In the genomic region with DNA sequence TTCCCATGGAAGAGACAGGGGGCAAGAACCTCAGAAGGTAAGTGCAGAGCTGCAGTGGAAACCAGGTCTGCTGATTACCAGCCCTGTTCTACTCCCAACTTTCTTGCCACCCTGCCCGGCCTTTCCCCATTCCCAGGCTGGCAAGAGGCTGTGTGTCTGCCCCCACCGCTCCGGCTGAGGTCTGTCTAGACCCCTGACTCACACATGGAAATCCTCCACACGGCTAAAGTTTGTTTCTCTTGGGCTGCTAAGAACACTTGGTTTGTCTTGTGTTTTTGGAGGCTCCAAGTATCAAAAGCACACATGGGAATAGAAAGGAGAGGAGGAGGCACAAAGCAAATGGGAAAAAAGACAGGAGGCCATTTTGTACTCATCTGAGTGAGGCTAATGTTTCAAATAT, we compare ENCODE assay signal across 19 cellular contexts.
DNase-seq lines count a peak whose midpoint lies in the region; ATAC-seq, FAIRE-seq and TF ChIP-seq lines count a peak whose summit lies in the region.
"Had no signal": no experiment of that assay in that cellular context is flagged by ENCODE, and none has a peak within 500 bp of the region (broad histone marks: within the 10 kb centered on the region; RNA-seq: fewer than 3 reads in every experiment).

No MANE protein-coding gene starts in this region.

- no peak overlapping the region for H3K27ac ChIP-seq in IMR-90 (ENCODE audit: insufficient read depth, low read length)
- H3K27ac ChIP-seq in astrocyte (ENCODE audit: low read depth, low read length), result peak overlapping the region; percentile 67
- no peak overlapping the region for H3K27ac ChIP-seq in esophagus muscularis mucosa (replicated peaks in 1 of 4)
- H3K27ac ChIP-seq: C4-2B had no signal

- no CpG with 5 or more reads among the region's 4 CpGs for WGBS in IMR-90 (ENCODE audit: extremely low coverage in 2 of 2, insufficient read length in 1 of 2), 2 experiments
- WGBS in esophagus muscularis mucosa, result 82% methylated on average over 4 of the region's 4 CpGs

- peaks cover 13% of the 10 kb centered on the region for H3K27me3 Mint-ChIP-seq in astrocyte (ENCODE audit: low read depth, unreplicated experiment)

- H2BK15ac ChIP-seq in IMR-90 (ENCODE audit: low read depth, low read length), result 0 out of 3 replicates have a peak overlapping the region, but pooled peaks have one; percentile 54

- H2BK120ac ChIP-seq in IMR-90 (ENCODE audit: low read depth, low read length), result 0 out of 2 replicates have a peak overlapping the region, but pooled peaks have one; percentile 24

- H2AK9ac ChIP-seq in IMR-90 (replicated peaks; ENCODE audit: low read depth, low read length, poor library complexity), result peak overlapping the region; percentile 44

- H3K4me2 ChIP-seq in IMR-90 (ENCODE audit: low read depth, low read length), result no peak overlapping the region
- peak overlapping the region; percentile 66 for H3K4me2 ChIP-seq in astrocyte (ENCODE audit: low read length)

- H3K79me1 ChIP-seq in IMR-90 (ENCODE audit: low read depth in 1 of 2, low read length in 2 of 2), result peaks cover 4 to 17% of the 10 kb centered on the region in 2 experiments; a peak in 3 of 4 replicates

- H3K9me3 ChIP-seq in IMR-90 (ENCODE audit: control insufficient read depth, insufficient read depth, low read length), result no peaks in the 10 kb centered on the region
- no peaks in the 10 kb centered on the region for H3K9me3 ChIP-seq in astrocyte (ENCODE audit: insufficient read depth, low read depth, low read length)
- H3K9me3 ChIP-seq in esophagus muscularis mucosa, result peaks cover 0 to 11% (median 0%) of the 10 kb centered on the region in 4 donors
- H3K9me3 ChIP-seq: HAP-1 had no signal

- no peak for TF ChIP-seq RAD21 in IMR-90 (IDR thresholded peaks at IDR 0.05; ENCODE audit: low read length)

- no peak for TF ChIP-seq CTCF in IMR-90 (conservative IDR thresholded peaks at IDR 0.05; ENCODE audit: low read depth, low read length)
- TF ChIP-seq CTCF in astrocyte (IDR thresholded peaks at IDR 0.05; ENCODE audit: insufficient read depth, low read depth, low read length), result no peak
- TF ChIP-seq CTCF in esophagus muscularis mucosa (IDR thresholded peaks at IDR 0.05), result no peak

- DNase-seq in IMR-90 (no peak), astrocyte (ENCODE audit: low read depth) (peak; percentile 65), esophagus muscularis mucosa (ENCODE audit: extremely low spot score) (peak; percentile 55)
- DNase-seq: Caco-2; CD4-positive, CD25-positive, alpha-beta regulatory T cell; CD8-positive, alpha-beta T cell; DMS153; DND-41; GDM1; GOT3; HFFc6 had no signal

- peak overlapping the region; percentile 18; the same call in 1 of the 2 replicates for H2AK5ac ChIP-seq in IMR-90 (ENCODE audit: low read depth, low read length)

- H3K9ac ChIP-seq in IMR-90 (ENCODE audit: low read depth, low read length) (no peak overlapping the region), astrocyte (ENCODE audit: low read length) (peak overlapping the region; percentile 41)

- peak overlapping the region in 1 of 2 experiments; percentile 23; a peak in 1 of 4 replicates for H4K8ac ChIP-seq in IMR-90 (ENCODE audit: low read depth in 2 of 2, low read length in 2 of 2)

- peaks cover 3% of the 10 kb centered on the region; the same call in 1 of the 2 replicates for H3K36me3 ChIP-seq in IMR-90 (ENCODE audit: control insufficient read depth, insufficient read depth, low read length)
- H3K36me3 ChIP-seq in astrocyte (ENCODE audit: insufficient read depth, low read length), result no peaks in the 10 kb centered on the region
- H3K36me3 ChIP-seq in esophagus muscularis mucosa, result no peaks in the 10 kb centered on the region
- H3K36me3 ChIP-seq: HAP-1 had no signal

- H3K4me1 ChIP-seq in IMR-90 (ENCODE audit: control insufficient read depth, insufficient read depth, low read length), result peaks cover 6% of the 10 kb centered on the region; the same call in 1 of the 2 replicates
- H3K4me1 ChIP-seq in astrocyte (ENCODE audit: insufficient read depth, low read length), result peaks cover 13% of the 10 kb centered on the region
- no peaks in the 10 kb centered on the region for H3K4me1 ChIP-seq in esophagus muscularis mucosa
- H3K4me1 ChIP-seq: Caco-2, HAP-1 had no signal

- peak overlapping the region; percentile 20; the same call in 1 of the 2 replicates for H4K5ac ChIP-seq in IMR-90 (ENCODE audit: low read depth, low read length)

- H2AFZ ChIP-seq in IMR-90 (replicated peaks; ENCODE audit: low read length, poor library complexity) (no peak overlapping the region), astrocyte (ENCODE audit: low read depth, low read length) (peak overlapping the region; percentile 64)

- TF ChIP-seq POLR2A in IMR-90 (IDR thresholded peaks at IDR 0.05; ENCODE audit: low read depth, low read length), result no peak
- no peak for TF ChIP-seq POLR2A in esophagus muscularis mucosa (IDR thresholded peaks at IDR 0.05; ENCODE audit: low read depth)

- H3K4me3 ChIP-seq in IMR-90 (ENCODE audit: insufficient read depth, low read depth, low read length), result no peak overlapping the region
- H3K4me3 ChIP-seq in astrocyte (ENCODE audit: insufficient read depth, low read depth, low read length), result no peak overlapping the region
- H3K4me3 ChIP-seq in esophagus muscularis mucosa, result no peak overlapping the region
- H3K4me3 ChIP-seq: GM12878, HAP-1 had no signal

- intact Hi-C loops in IMR-90 (cut with micrococcal nuclease) (no loop called here), esophagus muscularis mucosa (cut with DNase I) (no loop called here)

- no peak overlapping the region for H3K23ac ChIP-seq in IMR-90 (ENCODE audit: low read depth, low read length)

- no peaks in the 10 kb centered on the region; the same call in 1 of the 2 replicates for H3K9me1 ChIP-seq in IMR-90 (ENCODE audit: insufficient read depth, low read length)

- no peak overlapping the region for H4K91ac ChIP-seq in IMR-90 (ENCODE audit: insufficient read depth, low read depth, low read length)

- peak overlapping the region; percentile 18; the same call in 1 of the 2 replicates for H3K18ac ChIP-seq in IMR-90 (ENCODE audit: low read depth, low read length)

- H3K79me2 ChIP-seq in astrocyte (ENCODE audit: insufficient read depth, low read length), result no peaks in the 10 kb centered on the region

- H3K9me3 Mint-ChIP-seq in astrocyte (ENCODE audit: unreplicated experiment), result peaks cover 8% of the 10 kb centered on the region
- H3K9me3 Mint-ChIP-seq: CD4-positive, CD25-positive, alpha-beta regulatory T cell; CD8-positive, alpha-beta T cell; HFFc6 had no signal

- dilution Hi-C loops in IMR-90 (cut with HindIII; ENCODE audit: low sequenced_read_pairs, unreplicated experiment), result no loop called here

- no peak overlapping the region for H3K14ac ChIP-seq in IMR-90 (replicated peaks; ENCODE audit: low read depth, low read length)

- H3K4ac ChIP-seq in IMR-90 (ENCODE audit: low read depth, low read length), result no peak overlapping the region

- H3K36me3 Mint-ChIP-seq in astrocyte (ENCODE audit: low read depth, unreplicated experiment), result no peaks in the 10 kb centered on the region
- H3K36me3 Mint-ChIP-seq: CD8-positive, alpha-beta T cell had no signal

- in situ Hi-C loops in IMR-90 (cut with MboI; ENCODE audit: low sequenced_read_pairs), result no loop called here

- no peak overlapping the region for H3K4me3 Mint-ChIP-seq in astrocyte (ENCODE audit: unreplicated experiment)
- H3K4me3 Mint-ChIP-seq: CD4-positive, CD25-positive, alpha-beta regulatory T cell; CD8-positive, alpha-beta T cell; HFFc6 had no signal

- H3K27me3 ChIP-seq in IMR-90 (ENCODE audit: control insufficient read depth, insufficient read depth, low read length), result no peaks in the 10 kb centered on the region
- no peaks in the 10 kb centered on the region for H3K27me3 ChIP-seq in astrocyte (ENCODE audit: insufficient read depth, low read length)
- H3K27me3 ChIP-seq in esophagus muscularis mucosa, result peaks cover 0 to 11% (median 0%) of the 10 kb centered on the region in 4 donors

- peaks cover 8% of the 10 kb centered on the region for H3K4me1 Mint-ChIP-seq in astrocyte (ENCODE audit: low read depth, unreplicated experiment)

- POLR2A ChIA-PET in IMR-90 (lab: Charles Lee; ENCODE audit: unreplicated experiment), result no interaction called here

- ATAC-seq in IMR-90 (ENCODE audit: low read depth), result no peak
- no peak for ATAC-seq in SK-N-SH treated with all-trans-retinoic acid at 6 μM for 48 hours
- ATAC-seq in GM21737 (IDR thresholded peaks at IDR 0.05; ENCODE audit: unreplicated experiment), result no peak
- ATAC-seq in GM21381 (IDR thresholded peaks at IDR 0.05; ENCODE audit: unreplicated experiment), result no peak
- ATAC-seq: CD8-positive, alpha-beta T cell; GM12878 had no signal

- no peak overlapping the region for H3K56ac ChIP-seq in IMR-90 (ENCODE audit: extremely low read depth, insufficient read depth, low read length)

- H4K20me1 ChIP-seq in IMR-90 (ENCODE audit: insufficient read depth, low read length), result no peaks in the 10 kb centered on the region
- no peaks in the 10 kb centered on the region for H4K20me1 ChIP-seq in astrocyte (ENCODE audit: insufficient read depth, low read length)

- no peak overlapping the region for H2BK20ac ChIP-seq in IMR-90 (ENCODE audit: low read depth, low read length)

- H3K27ac Mint-ChIP-seq in astrocyte (ENCODE audit: unreplicated experiment), result no peak overlapping the region
- H3K27ac Mint-ChIP-seq: CD4-positive, CD25-positive, alpha-beta regulatory T cell; CD8-positive, alpha-beta T cell; HFFc6 had no signal

- CTCF ChIA-PET in IMR-90 (lab: Yijun Ruan, JAX), result no interaction called here

- BruUV-seq in IMR-90 (replicated peaks; lab: Mats Ljungman, UMichigan), result no TSS peak

- no peak for FAIRE-seq in astrocyte (lab: Jason Lieb, UNC)
- FAIRE-seq: GM12878, GM19239, H54 had no signal

- no peak overlapping the region for H2BK5ac ChIP-seq in IMR-90 (ENCODE audit: low read depth, low read length, poor library complexity, severe bottlenecking)

- TF ChIP-seq EP300 in esophagus muscularis mucosa (IDR thresholded peaks at IDR 0.05), result no peak

TF ChIP-seq in IMR-90, 13 proteins besides CTCF, POLR2A, EP300 and RAD21:
- TF ChIP-seq CHD1 (IDR thresholded peaks at IDR 0.05; ENCODE audit: low read depth, low read length) (no peak), CEBPB (IDR thresholded peaks at IDR 0.05; ENCODE audit: low read depth, low read length) (no peak)

TF ChIP-seq in SK-N-SH treated with all-trans-retinoic acid at 6 μM for 48 hours, 23 proteins besides CTCF, POLR2A, EP300 and RAD21 (continues in another document):
- TF ChIP-seq ZNF565 (CRISPR knock-in tag; conservative IDR thresholded peaks at IDR 0.05; ENCODE audit: low read depth) (no peak), TCF4 (CRISPR knock-in tag; IDR thresholded peaks at IDR 0.05; ENCODE audit: borderline replicate concordance) (no peak), BACH2 (CRISPR knock-in tag; IDR thresholded peaks at IDR 0.05; ENCODE audit: borderline replicate concordance) (no peak), ZFP3 (CRISPR knock-in tag; IDR thresholded peaks at IDR 0.05) (no peak), TOX (CRISPR knock-in tag; IDR thresholded peaks at IDR 0.05; ENCODE audit: borderline replicate concordance) (no peak), PPARA (CRISPR knock-in tag; IDR thresholded peaks at IDR 0.05; ENCODE audit: borderline replicate concordance) (no peak), ISL1 (CRISPR knock-in tag; IDR thresholded peaks at IDR 0.05) (no peak), GLIS3 (CRISPR knock-in tag; IDR thresholded peaks at IDR 0.05) (no peak), SNAI2 (CRISPR knock-in tag; IDR thresholded peaks at IDR 0.05) (no peak), CSDC2 (CRISPR knock-in tag; IDR thresholded peaks at IDR 0.05) (no peak)
